In the genomic region with DNA sequence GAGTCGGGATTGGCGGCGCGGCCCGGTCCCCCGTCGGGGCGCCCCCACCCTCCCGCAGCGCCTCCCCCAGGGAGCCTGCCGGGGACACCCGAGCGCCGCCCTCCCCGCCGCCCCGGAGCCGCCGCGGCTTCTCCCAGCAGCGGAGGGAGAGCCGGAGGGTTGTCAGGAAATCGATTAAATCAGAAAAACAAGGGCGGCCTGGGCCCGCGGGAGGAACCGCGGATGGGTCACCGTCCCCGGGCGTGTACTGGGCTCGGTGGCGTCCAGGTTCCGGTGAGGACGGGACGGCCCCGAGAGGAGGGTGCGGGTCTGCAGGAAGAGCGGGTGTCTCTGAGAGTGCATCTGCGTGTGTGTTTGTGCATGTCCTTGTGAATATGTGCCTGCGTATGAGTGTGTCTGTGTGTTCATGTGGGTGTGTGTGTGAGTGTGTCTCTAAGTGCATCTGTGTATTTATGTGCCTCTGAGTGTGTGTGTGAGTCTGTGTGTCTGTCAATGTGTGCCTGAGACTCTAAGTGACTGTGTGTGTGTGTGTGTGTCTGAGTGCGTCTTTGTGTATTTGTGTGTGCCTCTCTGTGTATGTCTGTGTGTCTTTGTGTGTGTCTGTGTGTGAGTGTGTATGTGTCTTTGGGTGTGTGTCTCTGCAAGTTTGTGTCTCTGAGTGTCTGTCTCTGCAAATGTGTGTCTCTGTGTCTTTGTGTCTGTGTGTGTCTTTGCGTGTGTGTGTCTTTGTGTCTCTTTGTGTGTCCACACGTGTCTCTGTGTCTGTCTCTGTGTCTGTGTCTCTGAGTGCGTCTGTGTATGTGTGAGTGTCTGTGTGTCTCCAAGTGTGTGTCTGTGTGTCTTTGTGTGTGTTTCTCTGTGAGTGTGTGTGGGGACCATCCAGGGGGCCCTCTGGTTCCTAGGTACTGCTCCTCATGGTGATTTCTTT, we compare ENCODE assay signal across 8 cellular contexts. TPM values are rescaled to one million over a fixed set of nuclear protein-coding genes. Genes with fewer than 3 reads are reported as not detected.
A peak's percentile ranks its signal among the peaks of the same experiment; 100 is the strongest.
DNase-seq lines count a peak whose midpoint lies in the region; ATAC-seq and TF ChIP-seq lines count a peak whose summit lies in the region.

No MANE protein-coding gene starts in this region.

- intact Hi-C loops in HCT116 (cut with micrococcal nuclease) = no loop called here

- CTCF ChIA-PET in HCT116 (lab: Charles Lee) = no interaction called here

- H3K4me2 ChIP-seq in HCT116 (ENCODE audit: low read length) = peak overlapping the region; percentile 97

- no peak for TF ChIP-seq EP300 in upper lobe of left lung (IDR thresholded peaks at IDR 0.05)

- RAD21 ChIA-PET in HCT116 (lab: Charles Lee; ENCODE audit: low non-redundant PET in 1 of 2, low total read pairs in 2 of 2, uncharacterized antibody in 2 of 2, unreplicated experiment in 2 of 2) = no interaction called here

- H3K4me1 ChIP-seq in HCT116 (ENCODE audit: control insufficient read depth in 1 of 2, insufficient read depth in 2 of 2, low read length in 2 of 2) (peaks cover 19 to 40% of the 10 kb centered on the region in 2 experiments), upper lobe of left lung (peaks cover 33 to 61% (median 44%) of the 10 kb centered on the region in 4 donors)

- peaks cover 4% of the 10 kb centered on the region for H3K4me1 Mint-ChIP-seq in memory B cell

- no peaks in the 10 kb centered on the region for H3K9me3 ChIP-seq in HCT116 (ENCODE audit: control insufficient read depth in 1 of 2, insufficient read depth in 1 of 2, low read depth in 1 of 2, low read length in 2 of 2)
- peaks cover under 1 to 2% (median 1%) of the 10 kb centered on the region in 4 donors for H3K9me3 ChIP-seq in upper lobe of left lung

- WGBS in upper lobe of left lung, 2 donors = 7 to 32% methylated on average over 6 to 29 of the region's 45 CpGs

- no peak; the same call in 1 of the 2 replicates for TF ChIP-seq RAD21 in HCT116 (IDR thresholded peaks at IDR 0.05; ENCODE audit: low read depth)

- H3K27ac ChIP-seq in HCT116 (ENCODE audit: low read depth, low read length) = peak overlapping the region; percentile 51
- peak overlapping the region; percentile 89 to 96 (median 90) for H3K27ac ChIP-seq in upper lobe of left lung

- BruUV-seq in HCT116 (replicated peaks; lab: Mats Ljungman, UMichigan) = TSS peak; percentile 61

- H2AFZ ChIP-seq in HCT116 (ENCODE audit: low read depth, low read length, poor library complexity, severe bottlenecking) = no peak overlapping the region

- H3K9me3 Mint-ChIP-seq in memory B cell = peaks cover 2% of the 10 kb centered on the region

- H3K4me3 ChIP-seq in AG10803 (ENCODE audit: low read length) = peak overlapping the region; percentile 98
- H3K4me3 ChIP-seq in HCT116 (replicated peaks in 1 of 2; ENCODE audit: low read depth in 1 of 2, low read length in 2 of 2) = peak overlapping the region; percentile 75 to 92
- H3K4me3 ChIP-seq in choroid plexus epithelial cell (ENCODE audit: low read depth, low read length) = peak overlapping the region; percentile 73
- H3K4me3 ChIP-seq in upper lobe of left lung = peak overlapping the region; percentile 44 to 95 (median 90)

- no peak overlapping the region for H3K4me3 Mint-ChIP-seq in memory B cell

- H4K20me1 ChIP-seq in HCT116 (ENCODE audit: insufficient read depth) = no peaks in the 10 kb centered on the region

- no peak overlapping the region for H3K27ac Mint-ChIP-seq in memory B cell

- H3K79me2 ChIP-seq in HCT116 (ENCODE audit: insufficient read depth, low read length) = peaks cover 55% of the 10 kb centered on the region

- H3K27me3 ChIP-seq in HCT116 (ENCODE audit: insufficient read depth, low read length) (no peaks in the 10 kb centered on the region), upper lobe of left lung (no peaks in the 10 kb centered on the region)

- TF ChIP-seq POLR2A in HCT116 (IDR thresholded peaks at IDR 0.05; ENCODE audit: borderline replicate concordance, extremely low read depth, insufficient read depth, insufficient read length) (no peak), upper lobe of left lung (IDR thresholded peaks at IDR 0.05) (peak in 1 of 4 donors; percentile 30)

- POLR2A ChIA-PET in HCT116 (lab: Charles Lee) = no interaction called here

- peaks cover 2% of the 10 kb centered on the region for H3K27me3 Mint-ChIP-seq in memory B cell

- TF ChIP-seq CTCF in AG10803 (conservative IDR thresholded peaks at IDR 0.05; ENCODE audit: low read length) (no peak), HCT116 (IDR thresholded peaks at IDR 0.05 in 2 of 3, conservative IDR thresholded peaks at IDR 0.05 in 1 of 3; ENCODE audit: borderline replicate concordance in 1 of 3, insufficient read depth in 1 of 3, low read depth in 2 of 3, low read length in 2 of 3) (0 out of 6 replicates have a peak, but pooled peaks of 1 of the 3 experiments have one; percentile 6), choroid plexus epithelial cell (conservative IDR thresholded peaks at IDR 0.05; ENCODE audit: low read depth, low read length) (no peak), upper lobe of left lung (IDR thresholded peaks at IDR 0.05) (no peak)

- DNase-seq in AG10803 (ENCODE audit: low read depth) (peak; percentile 50), HCT116 (ENCODE audit: low read depth, low spot score) (no peak), T-helper 2 cell (peak in 4 of 5 experiments; percentile 24 to 71 (median 34)), choroid plexus epithelial cell (ENCODE audit: low read depth) (peak; percentile 50), memory B cell (ENCODE audit: low spot score in 2 of 2) (peak; percentile 9 to 50), upper lobe of left lung (peak in 1 of 2 donors; percentile 91), mesenteric fat pad (ENCODE audit: low spot score) (no peak)

- H3K36me3 Mint-ChIP-seq in memory B cell = peaks cover 2% of the 10 kb centered on the region

- H3K36me3 ChIP-seq in HCT116 (ENCODE audit: control insufficient read depth in 1 of 2, insufficient read depth in 2 of 2, low read length in 2 of 2) (0 out of 4 replicates have a peak, but pooled peaks cover 0 to 3% of the 10 kb centered on the region in 2 experiments), upper lobe of left lung (no peaks in the 10 kb centered on the region)

- peak overlapping the region; percentile 76 for H3K9ac ChIP-seq in HCT116 (ENCODE audit: low read length)

- peak; percentile 46 for ATAC-seq in HCT116
- ATAC-seq in memory B cell (ENCODE audit: low read depth) = peak; percentile 33
- no peak for ATAC-seq in upper lobe of left lung (ENCODE audit: low FRiP score in 2 of 2)
- ATAC-seq in GM21390 (IDR thresholded peaks at IDR 0.05; ENCODE audit: unreplicated experiment) = no peak

- no peaks in the 10 kb centered on the region for H3K9me2 ChIP-seq in HCT116 (ENCODE audit: insufficient read depth)

TF ChIP-seq in HCT116, 20 proteins besides CTCF, POLR2A, EP300 and RAD21:
- no peak for TF ChIP-seq SP1 (IDR thresholded peaks at IDR 0.05; ENCODE audit: low read depth)
- 0 out of 2 replicates have a peak, but pooled peaks have one; percentile 21 for TF ChIP-seq ZFX (IDR thresholded peaks at IDR 0.05)

RNA-seq across cellular contexts. Expression of gene SPSB1, which starts 1.1 kb away (rescaled TPM):
- 10.8 TPM for total RNA-seq in HCT116 (2021; ENCODE audit: unreplicated experiment)
- 10.1 and 10.3 TPM in 2 replicates for polyA plus RNA-seq in HCT116 (2012)
- 10 to 100 TPM; 21.0 to 49.1 (median 30.3) TPM for total RNA-seq in upper lobe of left lung
- total RNA-seq in mesenteric fat pad = 48.8 TPM

RNA-seq across cellular contexts. Expression of gene H6PD, which starts 59.2 kb away (rescaled TPM):
- total RNA-seq in HCT116 (2021; ENCODE audit: unreplicated experiment) = 16.2 TPM
- 11.7 TPM in 2 replicates for polyA plus RNA-seq in HCT116 (2012)
- 10 to 100 TPM; 36.7 to 57.0 (median 44.5) TPM for total RNA-seq in upper lobe of left lung
- 77.6 TPM for total RNA-seq in mesenteric fat pad

Comparison
In these comparisons a context has a peak if more than half of its experiments do, and no peak if none do; other contexts are left out.
1. DNase-seq: peak in AG10803 (single experiment), T-helper 2 cell (4 of 5), choroid plexus epithelial cell (single experiment) and memory B cell (2 of 2); none in HCT116 (single experiment) and mesenteric fat pad (single experiment).
2. ATAC-seq: peak in HCT116 (single experiment) and memory B cell (single experiment); none in upper lobe of left lung (0 of 2) and GM21390 (single experiment).
3. Peak in every context shown above with its lines, with median percentiles within 50 percentile points of each other: H3K4me3 ChIP-seq.